ENCODE assay signal across 9 cellular contexts in genomic region chr9:90219548-90220118, GRCh38.
DNase-seq lines count a peak whose midpoint lies in the region; ATAC-seq, FAIRE-seq and TF ChIP-seq lines count a peak whose summit lies in the region.
"Had no signal": no experiment of that assay in that cellular context is flagged by ENCODE, and none has a peak within 500 bp of the region (broad histone marks: within the 10 kb centered on the region; RNA-seq: fewer than 3 reads in every experiment).

No MANE protein-coding gene starts in this region.

- peak; percentile 28 for DNase-seq in A549 (ENCODE audit: low read depth in 1 of 2, low spot score in 1 of 2)
- DNase-seq in activated naive CD4-positive, alpha-beta T cell treated with Interleukin-2 at 50 U/mL for 16 hours, result peak; percentile 23
- peak; percentile 56 for DNase-seq in lower lobe of right lung
- DNase-seq in mesenteric fat pad (ENCODE audit: low spot score), result no peak
- DNase-seq in middle frontal gyrus (ENCODE audit: extremely low spot score, low spot score), result no peak
- DNase-seq: DND-41 had no signal

- H3K27me3 ChIP-seq in HUES48 (ENCODE audit: control insufficient read depth, insufficient read depth, low read length) (no peaks in the 10 kb centered on the region), lower lobe of right lung (ENCODE audit: low read depth) (peaks cover 3% of the 10 kb centered on the region)

- H3K9me3 ChIP-seq in A549 (no peaks in the 10 kb centered on the region), HUES48 (ENCODE audit: control insufficient read depth, insufficient read depth, low read length) (no peaks in the 10 kb centered on the region), lower lobe of right lung (no peaks in the 10 kb centered on the region)

- H3K36me3 ChIP-seq in HUES48 (ENCODE audit: control insufficient read depth, insufficient read depth, low read length) (no peaks in the 10 kb centered on the region), lower lobe of right lung (no peaks in the 10 kb centered on the region)

- CTCF ChIA-PET in A549 (lab: Yijun Ruan, JAX), result no interaction called here

- 11% methylated on average over 16 of the region's 27 CpGs for WGBS in A549 (ENCODE audit: missing lambda C conversion rate)

- intact Hi-C loops in lower lobe of right lung (cut with DNase I), result no loop called here

- H3K4me1 ChIP-seq in A549, result no peaks in the 10 kb centered on the region
- H3K4me1 ChIP-seq in HUES48 (ENCODE audit: control insufficient read depth, insufficient read depth, low read length), result no peaks in the 10 kb centered on the region
- no peaks in the 10 kb centered on the region for H3K4me1 ChIP-seq in lower lobe of right lung

- TF ChIP-seq CTCF in A549 (IDR thresholded peaks at IDR 0.05), result peak; percentile 40; the same call in 2 of the 3 replicates
- TF ChIP-seq CTCF in lower lobe of right lung (IDR thresholded peaks at IDR 0.05), result peak; percentile 48

- TF ChIP-seq RAD21 in A549 (conservative IDR thresholded peaks at IDR 0.05 in 1 of 2, IDR thresholded peaks at IDR 0.05 in 1 of 2), result peak; percentile 29 to 58; a peak in 2 of 5 replicates

- H3K9ac ChIP-seq in HUES48 (ENCODE audit: low read depth, low read length), result no peak overlapping the region

- H3K4me3 ChIP-seq in A549, result no peak overlapping the region
- peak overlapping the region; percentile 61 for H3K4me3 ChIP-seq in HUES48 (ENCODE audit: low read depth, low read length)
- H3K4me3 ChIP-seq in lower lobe of right lung, result no peak overlapping the region

- peak; percentile 88 to 90 for ATAC-seq in A549
- ATAC-seq in lower lobe of right lung, result peak; percentile 68 to 74
- no peak for ATAC-seq in GM21786 (IDR thresholded peaks at IDR 0.05; ENCODE audit: unreplicated experiment)
- no peak for ATAC-seq in HG02852 (IDR thresholded peaks at IDR 0.05; ENCODE audit: unreplicated experiment)

- TF ChIP-seq EP300 in A549 (IDR thresholded peaks at IDR 0.05), result no peak

- POLR2A ChIA-PET in A549 (lab: Yijun Ruan, JAX), result no interaction called here

- no peak for TF ChIP-seq POLR2A in A549 (IDR thresholded peaks at IDR 0.05; ENCODE audit: low read length)

- FAIRE-seq in A549 (lab: Jason Lieb, UNC), result no peak

- H3K4me2 ChIP-seq in A549, result peak overlapping the region; percentile 52

- no peak overlapping the region for H3K27ac ChIP-seq in A549
- no peak overlapping the region for H3K27ac ChIP-seq in HUES48 (ENCODE audit: low read depth, low read length)
- no peak overlapping the region for H3K27ac ChIP-seq in lower lobe of right lung

TF ChIP-seq in A549, 52 proteins besides CTCF, POLR2A, EP300 and RAD21:
- TF ChIP-seq SMC3 (IDR thresholded peaks at IDR 0.05) (peak; percentile 35; the same call in 2 of the 3 replicates), RNF2 (IDR thresholded peaks at IDR 0.05; ENCODE audit: borderline replicate concordance, low read depth) (no peak)

Comparison
In these comparisons a context has a peak if more than half of its experiments do, and no peak if none do; other contexts are left out.
1. ATAC-seq: peak in A549 (2 of 2) and lower lobe of right lung (2 of 2); none in GM21786 (single experiment) and HG02852 (single experiment).
2. DNase-seq: peak in A549 (2 of 2), activated naive CD4-positive, alpha-beta T cell treated with Interleukin-2 at 50 U/mL for 16 hours (single experiment) and lower lobe of right lung (single experiment); none in mesenteric fat pad (single experiment) and middle frontal gyrus (single experiment).